Comparison of ENCODE assay signal across 9 cellular contexts in the genomic region with DNA sequence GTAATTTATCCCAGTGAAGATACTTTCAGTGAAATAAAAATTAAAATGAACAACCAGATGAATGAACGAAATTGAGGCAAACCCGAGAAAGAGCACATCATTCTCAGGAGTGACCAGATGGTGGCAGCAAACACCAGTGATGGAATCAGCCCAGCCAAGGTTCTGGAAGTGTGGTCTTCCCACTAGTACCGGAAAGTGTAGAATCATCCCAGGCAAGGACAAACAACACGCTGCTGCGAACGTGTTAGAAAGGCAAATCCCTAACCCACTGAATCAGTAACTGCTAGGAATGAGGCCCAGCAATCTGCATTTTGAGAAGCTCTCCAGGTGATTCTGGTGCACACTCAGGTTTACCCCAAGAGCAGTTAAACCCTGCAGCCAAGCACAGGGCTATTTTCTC. TPM values are rescaled to one million over a fixed set of nuclear protein-coding genes. Genes with fewer than 3 reads are reported as not detected.
DNase-seq lines count a peak whose midpoint lies in the region; ATAC-seq and TF ChIP-seq lines count a peak whose summit lies in the region.
"Had no signal": no experiment of that assay in that cellular context is flagged by ENCODE, and none has a peak within 500 bp of the region (broad histone marks: within the 10 kb centered on the region; RNA-seq: fewer than 3 reads in every experiment).

No MANE protein-coding gene starts in this region.

- H4K20me1 ChIP-seq in PC-3 (ENCODE audit: low read length): no peaks in the 10 kb centered on the region

- TF ChIP-seq CTCF in HL-60 (IDR thresholded peaks at IDR 0.05; ENCODE audit: insufficient read depth, low read length): peak; percentile 41
- peak; percentile 100 for TF ChIP-seq CTCF in PC-3 (conservative IDR thresholded peaks at IDR 0.05; ENCODE audit: low read depth, low read length)

- no peak overlapping the region for H3K9ac ChIP-seq in PC-3 (ENCODE audit: low read length)

- H3K4me1 ChIP-seq in PC-3 (ENCODE audit: insufficient read depth, low read length): peaks cover 8% of the 10 kb centered on the region; the same call in 1 of the 2 replicates

- no peaks in the 10 kb centered on the region for H3K9me3 ChIP-seq in PC-3 (ENCODE audit: low read length)

- peak overlapping the region; percentile 58 for H2AFZ ChIP-seq in PC-3 (ENCODE audit: low read length)

- H3K27ac ChIP-seq in HL-60 (replicated peaks) (no peak overlapping the region), PC-3 (ENCODE audit: low read length) (no peak overlapping the region)

- no TSS peak for BruUV-seq in PC-3 (replicated peaks; lab: Mats Ljungman, UMichigan)

- no peaks in the 10 kb centered on the region for H3K9me2 ChIP-seq in PC-3 (replicated peaks; ENCODE audit: low read length)

- no peaks in the 10 kb centered on the region for H3K79me2 ChIP-seq in PC-3 (ENCODE audit: low read length)

- POLR2A ChIA-PET in PC-3 (lab: Charles Lee; ENCODE audit: unreplicated experiment): interaction anchor here (0.6 kb wide), 1 partner anchor 70 kb away, joined by 3 read pairs; no protein-coding TSS in a partner anchor

- H3F3A ChIP-seq in PC-3 (ENCODE audit: low read length, unreplicated experiment): no peaks in the 10 kb centered on the region

- DNase-seq in NCI-H1436 (lab: John Stamatoyannopoulos, UW) (peak; percentile 17), NCI-H1436 treated with DMSO at 0.1 percent for 48 hours (lab: John Stamatoyannopoulos, UW) (no peak), HL-60 (ENCODE audit: low read depth in 1 of 2, low spot score in 1 of 2) (peak; percentile 16 to 25), PC-3 (peak; percentile 98), dermis microvascular lymphatic vessel endothelial cell (ENCODE audit: low read depth in 2 of 2) (peak; percentile 47 to 71), lung microvascular endothelial cell (ENCODE audit: low read depth in 2 of 2) (peak; percentile 78 to 80), NCI-H2029 (lab: John Stamatoyannopoulos, UW) (no peak)
- DNase-seq: CD4-positive, CD25-positive, alpha-beta regulatory T cell had no signal

- H3K4me3 ChIP-seq in HL-60 (replicated peaks; ENCODE audit: insufficient read depth, low read length): no peak overlapping the region
- H3K4me3 ChIP-seq in PC-3 (ENCODE audit: low read length): no peak overlapping the region

- intact Hi-C loops in PC-3 (cut with micrococcal nuclease): loop anchor here (1.0 to 10.0 kb wide), 8 partner anchors 42 to 1469 kb away; no protein-coding TSS in a partner anchor

- peak overlapping the region; percentile 49 for H3K4me2 ChIP-seq in PC-3 (ENCODE audit: low read length)

- ATAC-seq in PC-3: peak; percentile 68
- no peak for ATAC-seq in HG03095 (IDR thresholded peaks at IDR 0.05; ENCODE audit: unreplicated experiment)

- CTCF ChIA-PET in PC-3 (lab: Charles Lee): interaction anchor here (1.1 kb wide), 1 partner anchor 56 kb away, joined by 7 read pairs; a partner anchor contains a TSS

- H3K27me3 ChIP-seq in HL-60 (ENCODE audit: insufficient read depth, poor library complexity, severe bottlenecking) (no peaks in the 10 kb centered on the region), PC-3 (ENCODE audit: low read length) (no peaks in the 10 kb centered on the region)

- no peaks in the 10 kb centered on the region for H3K36me3 ChIP-seq in PC-3 (ENCODE audit: low read depth, low read length)

RNA-seq across cellular contexts. Expression of a gene that starts 15.5 kb away (rescaled TPM):
- total RNA-seq in PC-3 (2014; rRNA removed): not detected in 2 replicates
- not detected in 2 replicates for total RNA-seq in dermis microvascular lymphatic vessel endothelial cell
- total RNA-seq in lung microvascular endothelial cell: not detected in 2 replicates
- total RNA-seq: CD4-positive, CD25-positive, alpha-beta regulatory T cell had no signal

RNA-seq across cellular contexts. Expression of a gene that starts 19.2 kb away (rescaled TPM):
- total RNA-seq in PC-3 (2014; rRNA removed): not detected in 2 replicates
- total RNA-seq in dermis microvascular lymphatic vessel endothelial cell: not detected in 2 replicates
- not detected in 2 replicates for total RNA-seq in lung microvascular endothelial cell
- total RNA-seq: CD4-positive, CD25-positive, alpha-beta regulatory T cell had no signal

RNA-seq across cellular contexts. Expression of a gene that starts 55.7 kb away (rescaled TPM):
- total RNA-seq in PC-3 (2014; rRNA removed) (36.7 and 43.0 TPM in 2 replicates), dermis microvascular lymphatic vessel endothelial cell (10.5 and 12.3 TPM in 2 replicates), lung microvascular endothelial cell (9.8 and 10.7 TPM in 2 replicates)

Comparison
In these comparisons a context has a peak if more than half of its experiments do, and no peak if none do; other contexts are left out.
1. DNase-seq: peak in NCI-H1436 (single experiment), HL-60 (2 of 2), PC-3 (single experiment), dermis microvascular lymphatic vessel endothelial cell (2 of 2) and lung microvascular endothelial cell (2 of 2); none in NCI-H1436 treated with DMSO at 0.1 percent for 48 hours (single experiment) and NCI-H2029 (single experiment).